ENCODE assay signal across 21 cellular contexts in genomic region chr5:110653231-110653970, GRCh38.
"Had no signal": no experiment of that assay in that cellular context is flagged by ENCODE, and none has a peak within 500 bp of the region (broad histone marks: within the 10 kb centered on the region; RNA-seq: fewer than 3 reads in every experiment).

No MANE protein-coding gene starts in this region.

- ATAC-seq: activated CD4-positive, CD25-positive, alpha-beta regulatory T cell treated with anti-CD3 and anti-CD28 coated beads, Interleukin-2, amount 50 U/mL, for 24 hours; activated CD8-positive, alpha-beta T cell treated with anti-CD3 and anti-CD28 coated beads for 36 hours; effector memory CD8-positive, alpha-beta T cell; heart left ventricle; stimulated activated naive B cell treated with anti-CD40 and anti-IgM and Interleukin-4, amounts not matched to agents 10 μg/mL and 1 μg/mL and 100 μg/mL, for 72 hours; T-helper 17 cell had no signal

- H3K27ac ChIP-seq: coronary artery, heart left ventricle, sigmoid colon, stomach, suprapubic skin, tibial nerve, WERI-Rb-1 had no signal

- DNase-seq: activated CD4-positive, alpha-beta T cell treated with anti-CD3 and anti-CD28 coated beads, Interleukin-2, amount 10 ng/mL, durations not matched to agents 24 days and 14 days; activated CD8-positive, alpha-beta T cell treated with anti-CD3 and anti-CD28 coated beads for 36 hours; activated T-cell treated with anti-CD3 and anti-CD28 coated beads, Interleukin-2, amount 50 U/mL, for 48 hours; effector memory CD8-positive, alpha-beta T cell; erythroblast; heart left ventricle; hypothalamus; immature natural killer cell; mesenchymal stem cell; retina; sigmoid colon; stimulated activated CD4-positive, alpha-beta T cell treated with anti-CD3 and anti-CD28 coated beads, Interleukin-1b, Interleukin-23, amount 100 ng/mL, for 48 hours; stimulated activated naive B cell treated with anti-CD40 and anti-IgM and Interleukin-4, amounts not matched to agents 10 μg/mL and 1 μg/mL and 100 μg/mL, for 72 hours; stomach; T-helper 17 cell; T1000; WERI-Rb-1 had no signal
